Comparison of ENCODE assay signal across 18 cellular contexts in genomic region chr9:123415593-123415930, GRCh38. TPM values are rescaled to one million over a fixed set of nuclear protein-coding genes. Genes with fewer than 3 reads are reported as not detected.
DNase-seq lines count a peak whose midpoint lies in the region; ATAC-seq, FAIRE-seq and TF ChIP-seq lines count a peak whose summit lies in the region.
"Had no signal": no experiment of that assay in that cellular context is flagged by ENCODE, and none has a peak within 500 bp of the region (broad histone marks: within the 10 kb centered on the region; RNA-seq: fewer than 3 reads in every experiment).

No MANE protein-coding gene starts in this region.

- no peaks in the 10 kb centered on the region for H4K20me1 ChIP-seq in H1 (replicated peaks in 1 of 2; ENCODE audit: control insufficient read depth in 1 of 2, insufficient read depth in 2 of 2, low read length in 2 of 2)
- H4K20me1 ChIP-seq in neural progenitor cell (ENCODE audit: low read depth) = peaks cover 8% of the 10 kb centered on the region
- H4K20me1 ChIP-seq in MM.1S (ENCODE audit: insufficient read depth, low read length) = no peaks in the 10 kb centered on the region

- no peak for TF ChIP-seq CTCF in H1 (IDR thresholded peaks at IDR 0.05; ENCODE audit: control extremely low read depth in 1 of 3, insufficient read depth in 1 of 3, low read depth in 1 of 3, low read length in 3 of 3)
- no peak for TF ChIP-seq CTCF in neural progenitor cell (IDR thresholded peaks at IDR 0.05)
- TF ChIP-seq CTCF in natural killer cell (IDR thresholded peaks at IDR 0.05) = no peak
- no peak for TF ChIP-seq CTCF in MM.1S (IDR thresholded peaks at IDR 0.05; ENCODE audit: low read length)

- peaks cover 52% of the 10 kb centered on the region for H3K4me1 Mint-ChIP-seq in neural progenitor cell
- peaks cover 0 to 5% of the 10 kb centered on the region in 2 donors for H3K4me1 Mint-ChIP-seq in natural killer cell
- H3K4me1 Mint-ChIP-seq: CD8-positive, alpha-beta memory T cell had no signal

- H4K5ac ChIP-seq in H1 (ENCODE audit: insufficient read length, low read depth, low read length) = no peak overlapping the region

- H3K79me2 ChIP-seq in H1 (ENCODE audit: control insufficient read depth in 1 of 2, insufficient read depth in 2 of 2, low read length in 2 of 2) (no peaks in the 10 kb centered on the region), neural progenitor cell (ENCODE audit: low read depth) (no peaks in the 10 kb centered on the region), MM.1S (ENCODE audit: low read length) (no peaks in the 10 kb centered on the region)

- H3F3A ChIP-seq in neural progenitor cell (ENCODE audit: low read depth) (no peaks in the 10 kb centered on the region), MM.1S (ENCODE audit: insufficient read depth, low read length) (no peaks in the 10 kb centered on the region)

- peak; percentile 67 for DNase-seq in NCI-H524 treated with DMSO at 0.1 percent for 48 hours (lab: John Stamatoyannopoulos, UW)
- no peak for DNase-seq in H1 (ENCODE audit: low read depth in 1 of 2, low spot score in 2 of 2)
- no peak for DNase-seq in neural progenitor cell (ENCODE audit: low spot score)
- peak; percentile 38 to 63 for DNase-seq in aorta
- DNase-seq in NCI-H1436 (lab: John Stamatoyannopoulos, UW) = no peak
- no peak for DNase-seq in natural killer cell
- no peak for DNase-seq in MM.1S
- DNase-seq: BE2C; Caco-2; CD8-positive, alpha-beta memory T cell; DND-41; GDM1; GOT3 had no signal

- intact Hi-C loops in aorta (cut with DNase I) = no loop called here
- intact Hi-C loops in natural killer cell (cut with micrococcal nuclease) = no loop called here

- no peak overlapping the region for H3K23ac ChIP-seq in H1 (ENCODE audit: insufficient read length)

- CTCF ChIA-PET in H1 (lab: Charles Lee; ENCODE audit: partially characterized antibody) = interaction anchor here (0.9 to 2.8 kb wide), 10 partner anchors 9 to 127 kb away, joined by 3 to 13 read pairs (median 4); no protein-coding TSS in a partner anchor

- no peak for TF ChIP-seq RAD21 in H1 (IDR thresholded peaks at IDR 0.05 in 1 of 2, conservative IDR thresholded peaks at IDR 0.05 in 1 of 2; ENCODE audit: low read depth in 2 of 2, low read length in 2 of 2)

- H3K4me3 ChIP-seq in H1 (ENCODE audit: extremely low read depth in 1 of 4, insufficient read depth in 2 of 4, low read depth in 3 of 4, low read length in 4 of 4) (no peak overlapping the region), neural progenitor cell (no peak overlapping the region), aorta (ENCODE audit: low read length in 2 of 2) (no peak overlapping the region), MM.1S (ENCODE audit: low read length) (no peak overlapping the region)
- H3K4me3 ChIP-seq: A549, HAP-1 had no signal

- H3K9me2 ChIP-seq in MM.1S (replicated peaks; ENCODE audit: insufficient read depth, low read length) = no peaks in the 10 kb centered on the region

- H3K27ac ChIP-seq in H1 (ENCODE audit: low read depth, low read length) (no peak overlapping the region), neural progenitor cell (no peak overlapping the region), aorta (ENCODE audit: low read depth in 1 of 2, low read length in 2 of 2) (no peak overlapping the region), MM.1S (ENCODE audit: low read length) (no peak overlapping the region)
- H3K27ac ChIP-seq: A549 had no signal

- H3K56ac ChIP-seq in H1 (replicated peaks; ENCODE audit: insufficient read length, low read depth, low read length) = no peak overlapping the region

- no peak overlapping the region for H4K91ac ChIP-seq in H1 (replicated peaks; ENCODE audit: insufficient read length, low read length)

- no peak for FAIRE-seq in H1 (lab: Jason Lieb, UNC)
- FAIRE-seq: A549, GM12892 had no signal

- H3K18ac ChIP-seq in H1 (ENCODE audit: extremely low read depth, low read length) = no peak overlapping the region

- H3K27me3 ChIP-seq in H1 (replicated peaks in 1 of 4; ENCODE audit: control insufficient read depth in 3 of 4, extremely low read depth in 1 of 4, insufficient read depth in 3 of 4, low read length in 3 of 4) = no peaks in the 10 kb centered on the region
- no peaks in the 10 kb centered on the region for H3K27me3 ChIP-seq in neural progenitor cell
- no peaks in the 10 kb centered on the region for H3K27me3 ChIP-seq in aorta (ENCODE audit: control insufficient read depth in 1 of 2, insufficient read depth in 2 of 2, low read length in 1 of 2)
- H3K27me3 ChIP-seq in MM.1S (replicated peaks; ENCODE audit: insufficient read depth, low read length) = no peaks in the 10 kb centered on the region
- H3K27me3 ChIP-seq: BE2C had no signal

- no peaks in the 10 kb centered on the region for H3K36me3 ChIP-seq in H1 (ENCODE audit: control insufficient read depth in 2 of 4, insufficient read depth in 4 of 4, low read length in 3 of 4)
- H3K36me3 ChIP-seq in neural progenitor cell = no peaks in the 10 kb centered on the region
- H3K36me3 ChIP-seq in aorta (ENCODE audit: control insufficient read depth in 1 of 2, insufficient read depth in 2 of 2, low read length in 1 of 2) = peaks cover 0 to 5% of the 10 kb centered on the region in 2 donors
- no peaks in the 10 kb centered on the region for H3K36me3 ChIP-seq in MM.1S (replicated peaks; ENCODE audit: insufficient read depth, low read length)
- H3K36me3 ChIP-seq: BE2C, HAP-1 had no signal

- H2BK15ac ChIP-seq in H1 (ENCODE audit: low read length) = no peak overlapping the region

- H3K14ac ChIP-seq in H1 (ENCODE audit: insufficient read length) = no peak overlapping the region

- H2AFZ ChIP-seq in H1 (ENCODE audit: low read length) (no peak overlapping the region), neural progenitor cell (replicated peaks) (no peak overlapping the region), MM.1S (ENCODE audit: low read length) (no peak overlapping the region)

- H3K4me3 Mint-ChIP-seq in neural progenitor cell = no peak overlapping the region
- no peak overlapping the region for H3K4me3 Mint-ChIP-seq in natural killer cell
- H3K4me3 Mint-ChIP-seq: CD8-positive, alpha-beta memory T cell had no signal

- H3K4me2 ChIP-seq in H1 (ENCODE audit: insufficient read depth in 1 of 2, low read depth in 2 of 2, low read length in 2 of 2) (no peak overlapping the region), neural progenitor cell (no peak overlapping the region), MM.1S (ENCODE audit: low read depth, low read length) (no peak overlapping the region)
- H3K4me2 ChIP-seq: A549 had no signal

- POLR2A ChIA-PET in H1 (lab: Charles Lee; ENCODE audit: partially characterized antibody) = interaction anchor here (1.0 kb wide), 1 partner anchor 20 kb away, joined by 3 read pairs; no protein-coding TSS in a partner anchor

- H3K36me3 Mint-ChIP-seq in neural progenitor cell (peaks cover 10% of the 10 kb centered on the region), natural killer cell (no peaks in the 10 kb centered on the region)

- no peaks in the 10 kb centered on the region for H3K9me3 ChIP-seq in H1 (ENCODE audit: insufficient read depth in 2 of 2, low read depth in 1 of 2, low read length in 1 of 2)
- H3K9me3 ChIP-seq in neural progenitor cell (ENCODE audit: low read depth) = no peaks in the 10 kb centered on the region
- no peaks in the 10 kb centered on the region for H3K9me3 ChIP-seq in aorta (ENCODE audit: control insufficient read depth, low read length)
- H3K9me3 ChIP-seq in MM.1S (replicated peaks; ENCODE audit: insufficient read depth, low read length) = no peaks in the 10 kb centered on the region
- H3K9me3 ChIP-seq: A549, BE2C, Caco-2, HAP-1 had no signal

- H3K27ac Mint-ChIP-seq in neural progenitor cell (peak overlapping the region; percentile 21), natural killer cell (no peak overlapping the region)

- H2AK5ac ChIP-seq in H1 (ENCODE audit: low read depth, low read length) = 0 out of 2 replicates have a peak overlapping the region, but pooled peaks have one; percentile 20

- H2BK5ac ChIP-seq in H1 (ENCODE audit: low read depth, low read length) = no peak overlapping the region

- H3K4me1 ChIP-seq in H1 (replicated peaks in 1 of 4; ENCODE audit: control insufficient read depth in 3 of 4, insufficient read depth in 4 of 4, low read length in 3 of 4) = peaks cover 0 to 7% (median 2%) of the 10 kb centered on the region in 4 experiments; a peak in 4 of 7 replicates
- H3K4me1 ChIP-seq in neural progenitor cell = peaks cover 21% of the 10 kb centered on the region
- H3K4me1 ChIP-seq in aorta (ENCODE audit: control insufficient read depth in 1 of 2, insufficient read depth in 2 of 2, low read length in 2 of 2) = no peaks in the 10 kb centered on the region
- H3K4me1 ChIP-seq in MM.1S (ENCODE audit: low read length) = no peaks in the 10 kb centered on the region
- H3K4me1 ChIP-seq: A549, BE2C, Caco-2, HAP-1 had no signal

- H3K4ac ChIP-seq in H1 (replicated peaks; ENCODE audit: insufficient read length, low read depth, low read length) = no peak overlapping the region

- 92% methylated on average over 8 of the region's 8 CpGs; no CpG with 5 or more reads in 1 of the 2 experiments for WGBS in H1 (ENCODE audit: extremely low coverage in 1 of 2, insufficient coverage in 1 of 2, insufficient read length in 1 of 2, insufficient replicate concordance in 2 of 2, low coverage in 1 of 2, low lambda C conversion rate in 2 of 2, missing lambda C conversion rate in 1 of 2), 2 experiments
- 93 to 95% methylated on average over 8 of the region's 8 CpGs for WGBS in aorta, 2 donors

- H2BK12ac ChIP-seq in H1 (ENCODE audit: low read depth, low read length) = no peak overlapping the region

- H4K8ac ChIP-seq in H1 (ENCODE audit: extremely low read depth, insufficient read depth, low read length) = no peak overlapping the region

- H3K9ac ChIP-seq in H1 (replicated peaks in 1 of 4; ENCODE audit: extremely low read depth in 1 of 4, low read depth in 3 of 4, low read length in 3 of 4) (no peak overlapping the region), neural progenitor cell (no peak overlapping the region), MM.1S (ENCODE audit: low read length) (no peak overlapping the region)

- TF ChIP-seq POLR2A in H1 (IDR thresholded peaks at IDR 0.05; ENCODE audit: control extremely low read depth in 1 of 2, low read depth in 2 of 2, low read length in 2 of 2) = no peak

- no peak overlapping the region; the same call in 1 of the 2 replicates for H2BK20ac ChIP-seq in H1 (ENCODE audit: low read length)

- ATAC-seq in aorta (ENCODE audit: low FRiP score) (no peak), natural killer cell (no peak)
- ATAC-seq: A549 had no signal

- no peaks in the 10 kb centered on the region for H3K79me1 ChIP-seq in H1 (ENCODE audit: low read depth, low read length)

- H3K23me2 ChIP-seq in H1 (ENCODE audit: low read depth, low read length) = no peaks in the 10 kb centered on the region

- H3K9me3 Mint-ChIP-seq in neural progenitor cell (no peaks in the 10 kb centered on the region), natural killer cell (no peaks in the 10 kb centered on the region)
- H3K9me3 Mint-ChIP-seq: CD8-positive, alpha-beta memory T cell had no signal

- H3K27me3 Mint-ChIP-seq in neural progenitor cell (ENCODE audit: insufficient read depth, low read depth) (peaks cover 6% of the 10 kb centered on the region), natural killer cell (ENCODE audit: low read depth in 2 of 2) (no peaks in the 10 kb centered on the region)

- no peak overlapping the region for H2BK120ac ChIP-seq in H1 (replicated peaks; ENCODE audit: low read depth, low read length)

- no peak for TF ChIP-seq EP300 in H1 (IDR thresholded peaks at IDR 0.05; ENCODE audit: borderline replicate concordance in 1 of 2, low read depth in 2 of 2, low read length in 2 of 2)

RNA-seq across cellular contexts. Expression of gene CRB2, which starts 59.6 kb away (rescaled TPM):
- 8.4 and 10.3 TPM in 2 replicates for total RNA-seq in H1 (2021; fragmentation: NEBNext Ultra II Directional; extraction: Animal tissue kit (Norgen Biotek cat#: 25700))
- polyA plus RNA-seq in H1 (2011; rRNA removed) = 4.0 and 6.9 TPM in 2 replicates
- polyA plus RNA-seq in H1 (2011; cell fraction: cytosol; rRNA removed) = 4.8 TPM
- polyA plus RNA-seq in H1 (2011; cell fraction: nucleus; rRNA removed) = 21.4 TPM
- 5.1 to 11.2 TPM (median 9.5 TPM) in 4 replicates for polyA plus RNA-seq in H1 (2012, experiment 1 of 2)
- polyA plus RNA-seq in H1 (2012, experiment 2 of 2) = 6.3 TPM
- 3.3 TPM for polyA plus RNA-seq in H1 (2013, experiment 1 of 2)
- polyA plus RNA-seq in H1 (2013, experiment 2 of 2) = 3.0 TPM
- 8.8 and 10.1 TPM in 2 replicates for polyA minus RNA-seq in H1 (2011; rRNA and poly(A)+ RNA removed)
- polyA minus RNA-seq in H1 (2011; cell fraction: cytosol; rRNA and poly(A)+ RNA removed) = 17.2 TPM
- polyA minus RNA-seq in H1 (2011; cell fraction: nucleus; rRNA and poly(A)+ RNA removed) = 19.0 TPM
- 18.5 and 70.7 TPM in 2 replicates for total RNA-seq in neural progenitor cell (ENCODE audit: low replicate concordance)
- total RNA-seq in aorta = under 1 TPM in 1 of 2 donors, not detected in 1; 0.15 TPM
- polyA plus RNA-seq in aorta = under 1 TPM in 1 of 2 donors, not detected in 1; 0.03 TPM
- total RNA-seq in natural killer cell = not detected
- total RNA-seq: CD8-positive, alpha-beta memory T cell; HT1080 had no signal
- polyA plus RNA-seq: AG04450 had no signal

Comparison
In these comparisons a context has a peak if more than half of its experiments do, and no peak if none do; other contexts are left out.
1. DNase-seq: peak in NCI-H524 treated with DMSO at 0.1 percent for 48 hours (single experiment) and aorta (2 of 2); none in H1 (0 of 2), neural progenitor cell (single experiment), NCI-H1436 (single experiment), natural killer cell (single experiment) and MM.1S (single experiment).